ENCODE assay signal across 8 cellular contexts in genomic region chrX:31266172-31267076, GRCh38.
A peak's percentile ranks its signal among the peaks of the same experiment; 100 is the strongest.
DNase-seq lines count a peak whose midpoint lies in the region; ATAC-seq and TF ChIP-seq lines count a peak whose summit lies in the region.

No MANE protein-coding gene starts in this region.

- POLR2A ChIA-PET in activated CD4-positive, alpha-beta T cell treated with anti-CD3 and anti-CD28 coated beads, Interleukin-2, amount 10 ng/mL, durations not matched to agents 7 days and 5 days (lab: Charles Lee): no interaction called here

- H3K4me3 Mint-ChIP-seq in activated CD4-positive, alpha-beta T cell treated with anti-CD3 and anti-CD28 coated beads, Interleukin-2, amount 10 ng/mL, durations not matched to agents 7 days and 5 days: peak overlapping the region; percentile 56
- peak overlapping the region; percentile 87 for H3K4me3 Mint-ChIP-seq in neural crest cell

- H3K36me3 Mint-ChIP-seq in activated CD4-positive, alpha-beta T cell treated with anti-CD3 and anti-CD28 coated beads, Interleukin-2, amount 10 ng/mL, durations not matched to agents 7 days and 5 days (ENCODE audit: low read depth): no peaks in the 10 kb centered on the region
- H3K36me3 Mint-ChIP-seq in neural crest cell (ENCODE audit: low read depth): no peaks in the 10 kb centered on the region

- DNase-seq in EH (ENCODE audit: low read depth): peak; percentile 51
- peak; percentile 5 for DNase-seq in activated CD4-positive, alpha-beta T cell treated with anti-CD3 and anti-CD28 coated beads, Interleukin-2, amount 10 ng/mL, durations not matched to agents 7 days and 5 days
- DNase-seq in fibroblast of villous mesenchyme (ENCODE audit: low read depth): peak; percentile 38
- DNase-seq in neural crest cell (ENCODE audit: low read depth, low spot score): peak; percentile 18
- DNase-seq in NCI-H1436 (lab: John Stamatoyannopoulos, UW): no peak
- DNase-seq in NCI-H2171 treated with DMSO at 0.1 percent for 48 hours (lab: John Stamatoyannopoulos, UW): no peak

- CTCF ChIA-PET in activated CD4-positive, alpha-beta T cell treated with anti-CD3 and anti-CD28 coated beads, Interleukin-2, amount 10 ng/mL, durations not matched to agents 7 days and 5 days (lab: Charles Lee): interaction anchor here (0.8 kb wide), 1 partner anchor 29 kb away, joined by 4 read pairs; no protein-coding TSS in a partner anchor

- H3K27ac Mint-ChIP-seq in activated CD4-positive, alpha-beta T cell treated with anti-CD3 and anti-CD28 coated beads, Interleukin-2, amount 10 ng/mL, durations not matched to agents 7 days and 5 days: peak overlapping the region; percentile 19
- no peak overlapping the region for H3K27ac Mint-ChIP-seq in neural crest cell (ENCODE audit: unreplicated experiment)

- ATAC-seq in GM19438 (IDR thresholded peaks at IDR 0.05; ENCODE audit: low read depth, unreplicated experiment) (peak; percentile 79), HG03442 (IDR thresholded peaks at IDR 0.05; ENCODE audit: unreplicated experiment) (peak; percentile 83)

- TF ChIP-seq CTCF in fibroblast of villous mesenchyme (IDR thresholded peaks at IDR 0.05; ENCODE audit: insufficient read depth, low read depth, low read length): no peak
- no peak for TF ChIP-seq CTCF in neural crest cell (conservative IDR thresholded peaks at IDR 0.05)

- H3K27me3 Mint-ChIP-seq in activated CD4-positive, alpha-beta T cell treated with anti-CD3 and anti-CD28 coated beads, Interleukin-2, amount 10 ng/mL, durations not matched to agents 7 days and 5 days: peaks cover 27% of the 10 kb centered on the region
- peaks cover 3% of the 10 kb centered on the region for H3K27me3 Mint-ChIP-seq in neural crest cell (ENCODE audit: low read depth)

- H3K4me3 ChIP-seq in fibroblast of villous mesenchyme (ENCODE audit: low read depth, low read length): peak overlapping the region; percentile 70

- peaks cover 3% of the 10 kb centered on the region for H3K4me1 Mint-ChIP-seq in activated CD4-positive, alpha-beta T cell treated with anti-CD3 and anti-CD28 coated beads, Interleukin-2, amount 10 ng/mL, durations not matched to agents 7 days and 5 days
- H3K4me1 Mint-ChIP-seq in neural crest cell: peaks cover 28% of the 10 kb centered on the region

- H3K9me3 Mint-ChIP-seq in activated CD4-positive, alpha-beta T cell treated with anti-CD3 and anti-CD28 coated beads, Interleukin-2, amount 10 ng/mL, durations not matched to agents 7 days and 5 days: no peaks in the 10 kb centered on the region
- H3K9me3 Mint-ChIP-seq in neural crest cell: peaks cover 7% of the 10 kb centered on the region

Comparison
In these comparisons a context has a peak if more than half of its experiments do, and no peak if none do; other contexts are left out.
1. DNase-seq: peak in EH (single experiment), activated CD4-positive, alpha-beta T cell treated with anti-CD3 and anti-CD28 coated beads, Interleukin-2, amount 10 ng/mL, durations not matched to agents 7 days and 5 days (single experiment), fibroblast of villous mesenchyme (single experiment) and neural crest cell (single experiment); none in NCI-H1436 (single experiment) and NCI-H2171 treated with DMSO at 0.1 percent for 48 hours (single experiment).